Comparison of ENCODE assay signal across 8 cellular contexts in genomic region chr22:21493789-21494782, GRCh38. TPM values are rescaled to one million over a fixed set of nuclear protein-coding genes. Genes with fewer than 3 reads are reported as not detected.
DNase-seq lines count a peak whose midpoint lies in the region; ATAC-seq and TF ChIP-seq lines count a peak whose summit lies in the region.
"Not testable (repeated sequence)": the region's sequence is repeated elsewhere in the genome, so short reads cannot be mapped to it uniquely, and the experiment has no call there.
"Had no signal": no experiment of that assay in that cellular context is flagged by ENCODE, and none has a peak within 500 bp of the region (broad histone marks: within the 10 kb centered on the region; RNA-seq: fewer than 3 reads in every experiment).

No MANE protein-coding gene starts in this region.

- not testable (repeated sequence) for TF ChIP-seq POLR2A in IMR-90 (IDR thresholded peaks at IDR 0.05; ENCODE audit: low read depth, low read length); gastroesophageal sphincter (IDR thresholded peaks at IDR 0.05); gastrocnemius medialis (IDR thresholded peaks at IDR 0.05)

- H4K20me1 ChIP-seq in IMR-90 (ENCODE audit: insufficient read depth, low read length): not testable (repeated sequence)

- POLR2A ChIA-PET in IMR-90 (lab: Charles Lee; ENCODE audit: unreplicated experiment); WTC11 (lab: Charles Lee); naive thymus-derived CD4-positive, alpha-beta T cell (lab: Charles Lee): not testable (repeated sequence)

- not testable (repeated sequence) for H4K91ac ChIP-seq in IMR-90 (ENCODE audit: insufficient read depth, low read depth, low read length)

- not testable (repeated sequence) for H3K4me3 Mint-ChIP-seq in WTC11; naive thymus-derived CD4-positive, alpha-beta T cell

- H4K8ac ChIP-seq in IMR-90 (ENCODE audit: low read depth in 2 of 2, low read length in 2 of 2): not testable (repeated sequence)

- WGBS in IMR-90 (ENCODE audit: extremely low coverage in 2 of 2, insufficient read length in 1 of 2), 2 experiments: no CpG with 5 or more reads among the region's 23 CpGs
- WGBS in gastroesophageal sphincter (ENCODE audit: low coverage in 1 of 2), 2 donors: no CpG with 5 or more reads among the region's 23 CpGs

- not testable (repeated sequence) for H3K9ac ChIP-seq in IMR-90 (ENCODE audit: low read depth, low read length)

- intact Hi-C loops in IMR-90 (cut with micrococcal nuclease); left cardiac atrium (cut with DNase I); left lung (cut with DNase I); naive thymus-derived CD4-positive, alpha-beta T cell (cut with micrococcal nuclease); gastrocnemius medialis (cut with DNase I; ENCODE audit: low total_unique reads): not testable (repeated sequence)

- H3K4me1 ChIP-seq in IMR-90 (ENCODE audit: control insufficient read depth, insufficient read depth, low read length); gastroesophageal sphincter; left lung; naive thymus-derived CD4-positive, alpha-beta T cell (ENCODE audit: control insufficient read depth in 2 of 2, insufficient read depth in 2 of 2, low read length in 2 of 2); gastrocnemius medialis: not testable (repeated sequence)

- H3K27me3 Mint-ChIP-seq in WTC11 (ENCODE audit: low read depth); naive thymus-derived CD4-positive, alpha-beta T cell: not testable (repeated sequence)

- H3K9me1 ChIP-seq in IMR-90 (ENCODE audit: insufficient read depth, low read length): not testable (repeated sequence)

- dilution Hi-C loops in IMR-90 (cut with HindIII; ENCODE audit: low sequenced_read_pairs, unreplicated experiment): not testable (repeated sequence)

- not testable (repeated sequence) for BruUV-seq in IMR-90 (replicated peaks; lab: Mats Ljungman, UMichigan)

- H3K18ac ChIP-seq in IMR-90 (ENCODE audit: low read depth, low read length): not testable (repeated sequence)

- H3K4ac ChIP-seq in IMR-90 (ENCODE audit: low read depth, low read length): not testable (repeated sequence)

- H3K36me3 Mint-ChIP-seq in WTC11; naive thymus-derived CD4-positive, alpha-beta T cell: not testable (repeated sequence)

- TF ChIP-seq CTCF in IMR-90 (conservative IDR thresholded peaks at IDR 0.05; ENCODE audit: low read depth, low read length); WTC11 (IDR thresholded peaks at IDR 0.05); gastroesophageal sphincter (IDR thresholded peaks at IDR 0.05); left lung (IDR thresholded peaks at IDR 0.05); gastrocnemius medialis (IDR thresholded peaks at IDR 0.05 in 4 of 5, conservative IDR thresholded peaks at IDR 0.05 in 1 of 5): not testable (repeated sequence)

- H2AFZ ChIP-seq in IMR-90 (replicated peaks; ENCODE audit: low read length, poor library complexity): not testable (repeated sequence)

- CTCF ChIA-PET in IMR-90 (lab: Yijun Ruan, JAX); WTC11 (lab: Charles Lee); naive thymus-derived CD4-positive, alpha-beta T cell (lab: Charles Lee): not testable (repeated sequence)

- in situ Hi-C loops in IMR-90 (cut with MboI; ENCODE audit: low sequenced_read_pairs); gastrocnemius medialis (cut with MboI; ENCODE audit: low sequenced_read_pairs in 4 of 4): not testable (repeated sequence)

- H3K27ac ChIP-seq in IMR-90 (ENCODE audit: insufficient read depth, low read length); gastroesophageal sphincter; left lung; naive thymus-derived CD4-positive, alpha-beta T cell (ENCODE audit: low read depth, low read length); gastrocnemius medialis: not testable (repeated sequence)

- H3K36me3 ChIP-seq in IMR-90 (ENCODE audit: control insufficient read depth, insufficient read depth, low read length); gastroesophageal sphincter; left lung; naive thymus-derived CD4-positive, alpha-beta T cell (ENCODE audit: control insufficient read depth in 2 of 3, insufficient read depth in 3 of 3, low read length in 3 of 3); gastrocnemius medialis: not testable (repeated sequence)

- H3K4me3 ChIP-seq in IMR-90 (ENCODE audit: insufficient read depth, low read depth, low read length); gastroesophageal sphincter; left lung; naive thymus-derived CD4-positive, alpha-beta T cell (ENCODE audit: low read length); gastrocnemius medialis: not testable (repeated sequence)

- not testable (repeated sequence) for H2BK5ac ChIP-seq in IMR-90 (ENCODE audit: low read depth, low read length, poor library complexity, severe bottlenecking)

- not testable (repeated sequence) for H3K4me1 Mint-ChIP-seq in WTC11; naive thymus-derived CD4-positive, alpha-beta T cell

- H3K9me3 ChIP-seq in IMR-90 (ENCODE audit: control insufficient read depth, insufficient read depth, low read length); gastroesophageal sphincter; left lung; naive thymus-derived CD4-positive, alpha-beta T cell (ENCODE audit: control insufficient read depth in 2 of 3, low read length in 3 of 3); gastrocnemius medialis: not testable (repeated sequence)

- H2AK5ac ChIP-seq in IMR-90 (ENCODE audit: low read depth, low read length): not testable (repeated sequence)

- not testable (repeated sequence) for H3K27ac Mint-ChIP-seq in WTC11; naive thymus-derived CD4-positive, alpha-beta T cell

- not testable (repeated sequence) for H3K14ac ChIP-seq in IMR-90 (replicated peaks; ENCODE audit: low read depth, low read length)

- not testable (repeated sequence) for TF ChIP-seq EP300 in gastroesophageal sphincter (IDR thresholded peaks at IDR 0.05)

- H2BK120ac ChIP-seq in IMR-90 (ENCODE audit: low read depth, low read length): not testable (repeated sequence)

- H2BK20ac ChIP-seq in IMR-90 (ENCODE audit: low read depth, low read length): not testable (repeated sequence)

- H2BK15ac ChIP-seq in IMR-90 (ENCODE audit: low read depth, low read length): not testable (repeated sequence)

- not testable (repeated sequence) for H3K56ac ChIP-seq in IMR-90 (ENCODE audit: extremely low read depth, insufficient read depth, low read length)

- H3K23ac ChIP-seq in IMR-90 (ENCODE audit: low read depth, low read length): not testable (repeated sequence)

- DNase-seq in IMR-90; WTC11 (ENCODE audit: low spot score); left cardiac atrium; left lung; naive thymus-derived CD4-positive, alpha-beta T cell; gastrocnemius medialis: not testable (repeated sequence)

- H3K9me3 Mint-ChIP-seq in WTC11; naive thymus-derived CD4-positive, alpha-beta T cell: not testable (repeated sequence)

- TF ChIP-seq RAD21 in IMR-90 (IDR thresholded peaks at IDR 0.05; ENCODE audit: low read length): not testable (repeated sequence)

- H3K79me1 ChIP-seq in IMR-90 (ENCODE audit: low read depth in 1 of 2, low read length in 2 of 2): not testable (repeated sequence)

- ATAC-seq in IMR-90 (ENCODE audit: low read depth): peak; percentile 38
- ATAC-seq in WTC11: peak; percentile 19
- peak; percentile 42 for ATAC-seq in gastroesophageal sphincter
- peak; percentile 72 to 82 for ATAC-seq in left cardiac atrium
- peak; percentile 83 for ATAC-seq in left lung
- ATAC-seq in naive thymus-derived CD4-positive, alpha-beta T cell: peak; percentile 26
- peak; percentile 77 to 86 for ATAC-seq in gastrocnemius medialis

- H4K5ac ChIP-seq in IMR-90 (ENCODE audit: low read depth, low read length): not testable (repeated sequence)

- H3K27me3 ChIP-seq in IMR-90 (ENCODE audit: control insufficient read depth, insufficient read depth, low read length); gastroesophageal sphincter; left lung; naive thymus-derived CD4-positive, alpha-beta T cell (ENCODE audit: control insufficient read depth in 2 of 2, insufficient read depth in 2 of 2, low read length in 2 of 2); gastrocnemius medialis: not testable (repeated sequence)

- H3K4me2 ChIP-seq in IMR-90 (ENCODE audit: low read depth, low read length): not testable (repeated sequence)

- H2AK9ac ChIP-seq in IMR-90 (replicated peaks; ENCODE audit: low read depth, low read length, poor library complexity): not testable (repeated sequence)

RNA-seq across cellular contexts. Expression of gene TMEM191C, which starts 26.9 kb away (rescaled TPM):
- total RNA-seq in IMR-90 (2012; rRNA removed) (0.28 and 0.36 TPM in 2 replicates), WTC11 (2021) (4.8 to 6.4 TPM (median 5.2 TPM) in 3 replicates), gastroesophageal sphincter (1 to 10 TPM in 1 of 4 donors, under 1 TPM in 2, not detected in 1; 0.15 to 4.4 (median 0.27) TPM), left cardiac atrium (under 1 TPM; 0.31 to 0.82 TPM), left lung (1 to 10 TPM; 1.6 to 1.8 TPM), gastrocnemius medialis (under 1 TPM in 1 of 4 donors, not detected in 3; 0.16 TPM)
- polyA plus RNA-seq in IMR-90 (2012; rRNA removed): 0.75 and 1.5 TPM in 2 replicates
- 1.3 and 2.7 TPM in 2 replicates for polyA plus RNA-seq in IMR-90 (2012; cell fraction: cytosol; rRNA removed)
- polyA plus RNA-seq in IMR-90 (2012; cell fraction: nucleus; rRNA removed; ENCODE audit: low replicate concordance): 5.3 and 16.1 TPM in 2 replicates
- total RNA-seq in naive thymus-derived CD4-positive, alpha-beta T cell: 1 to 10 TPM; 1.3 to 7.3 (median 3.7) TPM
- polyA plus RNA-seq in naive thymus-derived CD4-positive, alpha-beta T cell: 1 to 10 TPM in 1 of 2 donors, under 1 TPM in 1; 0.51 to 2.3 TPM

RNA-seq across cellular contexts. Expression of gene RIMBP3C, which starts 57.2 kb away (rescaled TPM):
- total RNA-seq in IMR-90 (2012; rRNA removed) (0.28 and 0.36 TPM in 2 replicates), WTC11 (2021) (0.21 to 0.44 TPM in 2 of 3 replicates, not detected in the other), gastroesophageal sphincter (under 1 TPM; 0.15 to 0.40 (median 0.25) TPM), left cardiac atrium (under 1 TPM; 0.05 to 0.21 TPM), left lung (under 1 TPM; 0.17 to 0.31 TPM), gastrocnemius medialis (under 1 TPM in 1 of 4 donors, not detected in 3; 0.04 TPM)
- 0.05 and 0.10 TPM in 2 replicates for polyA plus RNA-seq in IMR-90 (2012; rRNA removed)
- polyA plus RNA-seq in IMR-90 (2012; cell fraction: cytosol; rRNA removed): 0.05 and 0.14 TPM in 2 replicates
- polyA plus RNA-seq in IMR-90 (2012; cell fraction: nucleus; rRNA removed; ENCODE audit: low replicate concordance): 0.02 and 0.17 TPM in 2 replicates
- 1 to 10 TPM in 2 of 5 experiments, under 1 TPM in 3; 0.27 to 4.4 (median 0.77) TPM for total RNA-seq in naive thymus-derived CD4-positive, alpha-beta T cell
- polyA plus RNA-seq in naive thymus-derived CD4-positive, alpha-beta T cell: 1 to 10 TPM in 1 of 2 donors, under 1 TPM in 1; 0.22 to 1.4 TPM
- total RNA-seq: HT-29 had no signal

Comparison
In these comparisons a context has a peak if more than half of its experiments do, and no peak if none do; other contexts are left out.
1. ATAC-seq: peak in every context shown above with its lines; median percentile 83 in left lung; 82 in gastrocnemius medialis; 77 in left cardiac atrium; 42 in gastroesophageal sphincter; 38 in IMR-90; 26 in naive thymus-derived CD4-positive, alpha-beta T cell; 19 in WTC11.